Comparison of ENCODE assay signal across 18 cellular contexts in genomic region chr10:100442548-100442947, GRCh38. TPM values are rescaled to one million over a fixed set of nuclear protein-coding genes. Genes with fewer than 3 reads are reported as not detected.
DNase-seq lines count a peak whose midpoint lies in the region; ATAC-seq and TF ChIP-seq lines count a peak whose summit lies in the region.
"Had no signal": no experiment of that assay in that cellular context is flagged by ENCODE, and none has a peak within 500 bp of the region (broad histone marks: within the 10 kb centered on the region; RNA-seq: fewer than 3 reads in every experiment).

No MANE protein-coding gene starts in this region.

- H4K20me1 ChIP-seq in PC-3 (ENCODE audit: low read length): no peaks in the 10 kb centered on the region

- H2BK120ac ChIP-seq in mesenchymal stem cell (ENCODE audit: low read depth, low read length): no peak overlapping the region

- H2BK12ac ChIP-seq in mesenchymal stem cell (ENCODE audit: low read length in 2 of 2): no peak overlapping the region

- no peaks in the 10 kb centered on the region for H3K79me2 ChIP-seq in PC-3 (ENCODE audit: low read length)

- H2BK15ac ChIP-seq in mesenchymal stem cell (ENCODE audit: low read depth, poor library complexity, severe bottlenecking): no peak overlapping the region

- H4K91ac ChIP-seq in mesenchymal stem cell (ENCODE audit: low read length): no peak overlapping the region

- H2AFZ ChIP-seq in PC-3 (ENCODE audit: low read length) (no peak overlapping the region), mesenchymal stem cell (ENCODE audit: low read depth, low read length) (no peak overlapping the region)
- H2AFZ ChIP-seq: GM23248 had no signal

- H3K4me2 ChIP-seq in PC-3 (ENCODE audit: low read length) (no peak overlapping the region), mesenchymal stem cell (ENCODE audit: low read length, poor library complexity, severe bottlenecking) (no peak overlapping the region)
- H3K4me2 ChIP-seq: A549 had no signal

- CTCF ChIA-PET in Caco-2 (lab: Charles Lee) (interaction anchor here (0.7 to 1.4 kb wide), 2 partner anchors 66 to 238 kb away, joined by 3 to 5 read pairs; no protein-coding TSS in a partner anchor), PC-3 (lab: Charles Lee) (no interaction called here)

- no peak overlapping the region for H3K14ac ChIP-seq in mesenchymal stem cell (ENCODE audit: low read length in 2 of 2)

- H2BK5ac ChIP-seq in mesenchymal stem cell (ENCODE audit: low read depth, low read length, poor library complexity, severe bottlenecking): no peak overlapping the region

- H3K23ac ChIP-seq in mesenchymal stem cell (ENCODE audit: low read length in 2 of 2): no peak overlapping the region

- H3K4me3 ChIP-seq in Caco-2 (ENCODE audit: low read depth, low read length) (no peak overlapping the region), PC-3 (ENCODE audit: low read length) (no peak overlapping the region), lower lobe of right lung (no peak overlapping the region), mesenchymal stem cell (ENCODE audit: insufficient read depth in 1 of 2, low read depth in 1 of 2, low read length in 2 of 2) (no peak overlapping the region)
- H3K4me3 ChIP-seq: A549, GM23248 had no signal

- H3F3A ChIP-seq in PC-3 (ENCODE audit: low read length, unreplicated experiment): no peaks in the 10 kb centered on the region

- H3K36me3 ChIP-seq in Caco-2 (ENCODE audit: control insufficient read depth, insufficient read depth, low read length): no peaks in the 10 kb centered on the region
- no peaks in the 10 kb centered on the region for H3K36me3 ChIP-seq in PC-3 (ENCODE audit: low read depth, low read length)
- no peaks in the 10 kb centered on the region for H3K36me3 ChIP-seq in lower lobe of right lung
- H3K36me3 ChIP-seq in mesenchymal stem cell (ENCODE audit: control insufficient read depth in 1 of 2, insufficient read depth in 2 of 2, low read depth in 1 of 2, low read length in 2 of 2): no peaks in the 10 kb centered on the region
- H3K36me3 ChIP-seq: BE2C had no signal

- no peak overlapping the region for H3K4me3 Mint-ChIP-seq in Caco-2 (ENCODE audit: unreplicated experiment)
- H3K4me3 Mint-ChIP-seq in activated naive CD8-positive, alpha-beta T cell treated with anti-CD3 and anti-CD28 coated beads for 36 hours: no peak overlapping the region
- H3K4me3 Mint-ChIP-seq: CD14-positive monocyte; CD8-positive, alpha-beta T cell had no signal

- no peaks in the 10 kb centered on the region for H3K27me3 ChIP-seq in Caco-2 (replicated peaks; ENCODE audit: control insufficient read depth, insufficient read depth, low read length)
- H3K27me3 ChIP-seq in PC-3 (ENCODE audit: low read length): no peaks in the 10 kb centered on the region
- no peaks in the 10 kb centered on the region for H3K27me3 ChIP-seq in lower lobe of right lung (ENCODE audit: low read depth)
- peaks cover 1 to 21% of the 10 kb centered on the region in 2 experiments for H3K27me3 ChIP-seq in mesenchymal stem cell (ENCODE audit: control insufficient read depth in 1 of 2, insufficient read depth in 1 of 2, low read length in 2 of 2)
- H3K27me3 ChIP-seq: BE2C had no signal

- BruUV-seq in Caco-2 (replicated peaks; lab: Mats Ljungman, UMichigan): no TSS peak
- no TSS peak for BruUV-seq in PC-3 (replicated peaks; lab: Mats Ljungman, UMichigan)

- no peak overlapping the region for H2AK5ac ChIP-seq in mesenchymal stem cell (ENCODE audit: low read length, severe bottlenecking)

- no peak overlapping the region for H3K27ac Mint-ChIP-seq in Caco-2 (ENCODE audit: unreplicated experiment)
- no peak overlapping the region for H3K27ac Mint-ChIP-seq in activated naive CD8-positive, alpha-beta T cell treated with anti-CD3 and anti-CD28 coated beads for 36 hours
- H3K27ac Mint-ChIP-seq: CD14-positive monocyte; CD8-positive, alpha-beta T cell had no signal

- H4K8ac ChIP-seq in mesenchymal stem cell (ENCODE audit: low read length): no peak overlapping the region

- intact Hi-C loops in Caco-2 (cut with micrococcal nuclease; ENCODE audit: unreplicated experiment): no loop called here
- intact Hi-C loops in PC-3 (cut with micrococcal nuclease): no loop called here
- intact Hi-C loops in lower lobe of right lung (cut with DNase I): no loop called here

- no peaks in the 10 kb centered on the region for H3K9me3 Mint-ChIP-seq in Caco-2 (ENCODE audit: unreplicated experiment)
- no peaks in the 10 kb centered on the region for H3K9me3 Mint-ChIP-seq in activated naive CD8-positive, alpha-beta T cell treated with anti-CD3 and anti-CD28 coated beads for 36 hours
- H3K9me3 Mint-ChIP-seq: CD8-positive, alpha-beta T cell had no signal

- H3K4me1 ChIP-seq in Caco-2: no peaks in the 10 kb centered on the region
- no peaks in the 10 kb centered on the region for H3K4me1 ChIP-seq in PC-3 (ENCODE audit: insufficient read depth, low read length)
- no peaks in the 10 kb centered on the region for H3K4me1 ChIP-seq in lower lobe of right lung
- no peaks in the 10 kb centered on the region for H3K4me1 ChIP-seq in mesenchymal stem cell (ENCODE audit: control insufficient read depth, insufficient read depth, low read depth, low read length)
- H3K4me1 ChIP-seq: A549, BE2C had no signal

- H3K9ac ChIP-seq in PC-3 (ENCODE audit: low read length) (no peak overlapping the region), mesenchymal stem cell (ENCODE audit: low read length) (no peak overlapping the region)
- H3K9ac ChIP-seq: GM23248 had no signal

- H3K18ac ChIP-seq in mesenchymal stem cell (ENCODE audit: low read depth in 1 of 2, low read length in 2 of 2): no peak overlapping the region

- DNase-seq in Caco-2 (peak; percentile 36 to 53), PC-3 (peak; percentile 24), lower lobe of right lung (no peak), ureter (ENCODE audit: low spot score) (peak; percentile 45), MV-4-11 (lab: John Stamatoyannopoulos, UW) (no peak), mesenchymal stem cell (no peak)
- DNase-seq in activated naive CD8-positive, alpha-beta T cell treated with anti-CD3 and anti-CD28 coated beads for 36 hours: no peak
- DNase-seq: BE2C; CD8-positive, alpha-beta T cell; COR-L47; DND-41; GF-D8; GM23248; H7 had no signal

- H3K27ac ChIP-seq in PC-3 (ENCODE audit: low read length): no peak overlapping the region
- no peak overlapping the region for H3K27ac ChIP-seq in lower lobe of right lung
- H3K27ac ChIP-seq in mesenchymal stem cell (ENCODE audit: low read length, poor library complexity, severe bottlenecking): no peak overlapping the region
- H3K27ac ChIP-seq: A549, GM23248, HL-60 had no signal

- H3K27me3 Mint-ChIP-seq in Caco-2 (ENCODE audit: insufficient read depth, unreplicated experiment): no peaks in the 10 kb centered on the region
- H3K27me3 Mint-ChIP-seq in activated naive CD8-positive, alpha-beta T cell treated with anti-CD3 and anti-CD28 coated beads for 36 hours: no peaks in the 10 kb centered on the region

- TF ChIP-seq CTCF in Caco-2 (IDR thresholded peaks at IDR 0.05; ENCODE audit: insufficient read depth in 1 of 2, low read depth in 1 of 2, low read length in 1 of 2, severe bottlenecking in 1 of 2, unreplicated experiment in 1 of 2): no peak
- no peak for TF ChIP-seq CTCF in PC-3 (conservative IDR thresholded peaks at IDR 0.05; ENCODE audit: low read depth, low read length)
- no peak for TF ChIP-seq CTCF in lower lobe of right lung (IDR thresholded peaks at IDR 0.05)

- H3K9me3 ChIP-seq in Caco-2: no peaks in the 10 kb centered on the region
- H3K9me3 ChIP-seq in PC-3 (ENCODE audit: low read length): no peaks in the 10 kb centered on the region
- H3K9me3 ChIP-seq in lower lobe of right lung: no peaks in the 10 kb centered on the region
- H3K9me3 ChIP-seq in mesenchymal stem cell (ENCODE audit: control insufficient read depth, low read length): peaks cover 5% of the 10 kb centered on the region
- H3K9me3 ChIP-seq: A549, BE2C had no signal

- peaks cover 13% of the 10 kb centered on the region for H3K4me1 Mint-ChIP-seq in Caco-2 (ENCODE audit: low read depth, unreplicated experiment)
- no peaks in the 10 kb centered on the region for H3K4me1 Mint-ChIP-seq in activated naive CD8-positive, alpha-beta T cell treated with anti-CD3 and anti-CD28 coated beads for 36 hours
- H3K4me1 Mint-ChIP-seq: CD14-positive monocyte had no signal

- H3K9me2 ChIP-seq in PC-3 (replicated peaks; ENCODE audit: low read length): no peaks in the 10 kb centered on the region

- 85% methylated on average over 3 of the region's 3 CpGs for WGBS in mesenchymal stem cell

- H3K79me1 ChIP-seq in mesenchymal stem cell (replicated peaks; ENCODE audit: low read length, poor library complexity, severe bottlenecking): no peaks in the 10 kb centered on the region

- H3K36me3 Mint-ChIP-seq in Caco-2 (ENCODE audit: insufficient read depth, unreplicated experiment): no peaks in the 10 kb centered on the region
- no peaks in the 10 kb centered on the region for H3K36me3 Mint-ChIP-seq in activated naive CD8-positive, alpha-beta T cell treated with anti-CD3 and anti-CD28 coated beads for 36 hours
- H3K36me3 Mint-ChIP-seq: CD14-positive monocyte; CD8-positive, alpha-beta T cell had no signal

- POLR2A ChIA-PET in Caco-2 (lab: Charles Lee) (interaction anchor here (0.6 kb wide), 1 partner anchor 96 kb away, joined by 6 read pairs; the partner anchor contains the start of gene SCD), PC-3 (lab: Charles Lee; ENCODE audit: unreplicated experiment) (no interaction called here)

- no peak for ATAC-seq in PC-3
- ATAC-seq in lower lobe of right lung: peak; percentile 53 to 63
- ATAC-seq: A549; CD8-positive, alpha-beta T cell had no signal

- no peak overlapping the region for H3K4ac ChIP-seq in mesenchymal stem cell (ENCODE audit: low read depth in 1 of 2, low read length in 2 of 2)

RNA-seq across cellular contexts. Expression of gene WNT8B, which starts 20.3 kb away (rescaled TPM):
- 0.14 TPM in 1 of 2 replicates, not detected in the other for total RNA-seq in Caco-2 (2022)
- total RNA-seq in PC-3 (2014; rRNA removed): 0.29 TPM in 1 of 2 replicates, not detected in the other
- total RNA-seq in lower lobe of right lung: 0.18 TPM
- 0.99 TPM for total RNA-seq in ureter
- polyA plus RNA-seq in mesenchymal stem cell (2013, experiment 1 of 2): not detected
- not detected for polyA plus RNA-seq in mesenchymal stem cell (2013, experiment 2 of 2)
- total RNA-seq in activated naive CD8-positive, alpha-beta T cell treated with anti-CD3 and anti-CD28 coated beads for 36 hours: under 1 TPM in 1 of 2 experiments, not detected in 1; 0.16 TPM
- total RNA-seq: CD8-positive, alpha-beta T cell; GM23248 had no signal
- polyA plus RNA-seq: AG04450, CD14-positive monocyte, GM23248 had no signal

Comparison
In these comparisons a context has a peak if more than half of its experiments do, and no peak if none do; other contexts are left out.
1. DNase-seq: peak in Caco-2 (2 of 2), PC-3 (single experiment) and ureter (single experiment); none in lower lobe of right lung (single experiment), MV-4-11 (single experiment), mesenchymal stem cell (single experiment) and activated naive CD8-positive, alpha-beta T cell treated with anti-CD3 and anti-CD28 coated beads for 36 hours (single experiment).